13 cellular contexts compared by ENCODE assay signal in the genomic region with DNA sequence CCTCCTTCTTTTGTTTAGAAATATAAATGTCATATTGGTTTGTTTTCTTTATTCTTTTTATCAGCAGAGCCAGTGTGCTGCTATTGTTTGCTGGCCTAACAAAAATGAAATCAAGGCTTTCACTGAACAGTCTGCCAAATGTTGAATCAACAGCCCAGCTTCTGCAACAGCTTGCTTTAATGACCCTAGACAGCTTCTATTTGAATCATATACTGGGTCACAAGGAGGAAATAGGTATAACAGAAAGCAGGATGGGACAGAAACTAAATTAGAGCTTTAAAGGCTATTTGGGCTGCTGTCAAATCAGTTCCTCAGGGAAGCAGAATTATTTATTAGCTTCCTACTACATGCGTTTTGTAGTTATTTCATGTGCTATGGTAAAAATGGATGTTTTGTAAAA. TPM values are rescaled to one million over a fixed set of nuclear protein-coding genes. Genes with fewer than 3 reads are reported as not detected.
DNase-seq lines count a peak whose midpoint lies in the region; ATAC-seq lines count a peak whose summit lies in the region.
"Had no signal": no experiment of that assay in that cellular context is flagged by ENCODE, and none has a peak within 500 bp of the region (broad histone marks: within the 10 kb centered on the region; RNA-seq: fewer than 3 reads in every experiment).

No MANE protein-coding gene starts in this region.

- peak; percentile 24 for DNase-seq in AG20443 (ENCODE audit: low spot score)
- peak; percentile 47 for DNase-seq in NCI-H146 treated with DMSO at 0.1 percent for 48 hours (lab: John Stamatoyannopoulos, UW; ENCODE audit: unreplicated experiment)
- DNase-seq in dermis microvascular lymphatic vessel endothelial cell (ENCODE audit: low read depth in 2 of 2) = peak; percentile 39 to 85
- DNase-seq in lung microvascular endothelial cell (ENCODE audit: low read depth in 2 of 2) = peak; percentile 62 to 69
- no peak for DNase-seq in HUDEP-2 (lab: John Stamatoyannopoulos, UW; ENCODE audit: unreplicated experiment in 76 of 76)
- DNase-seq in NCI-H2107 (lab: John Stamatoyannopoulos, UW) = no peak
- DNase-seq in germinal center (ENCODE audit: low spot score) = no peak
- DNase-seq: activated CD4-positive, alpha-beta T cell treated with anti-CD3 and anti-CD28 coated beads for 4 hours; activated T-cell treated with anti-CD3 and anti-CD28 coated beads, Interleukin-2, amount 50 U/mL, for 1 hour; GF-D8; hippocampal formation; T-helper 17 cell had no signal

- no peak for ATAC-seq in HG02642 (IDR thresholded peaks at IDR 0.05; ENCODE audit: poor library complexity, unreplicated experiment)
- ATAC-seq: T-helper 17 cell had no signal

RNA-seq across cellular contexts. Expression of gene DNAJC13, which starts 12.1 kb away (rescaled TPM):
- total RNA-seq in dermis microvascular lymphatic vessel endothelial cell (40.5 and 48.5 TPM in 2 replicates), lung microvascular endothelial cell (34.9 and 42.3 TPM in 2 replicates)

Comparison
In these comparisons a context has a peak if more than half of its experiments do, and no peak if none do; other contexts are left out.
1. DNase-seq: peak in AG20443 (single experiment), NCI-H146 treated with DMSO at 0.1 percent for 48 hours (single experiment), dermis microvascular lymphatic vessel endothelial cell (2 of 2) and lung microvascular endothelial cell (2 of 2); none in HUDEP-2 (0 of 76), NCI-H2107 (single experiment) and germinal center (single experiment).